ENCODE assay signal across 9 cellular contexts in genomic region chr4:1623821-1624518, GRCh38.
"Had no signal": no experiment of that assay in that cellular context is flagged by ENCODE, and none has a peak within 500 bp of the region (broad histone marks: within the 10 kb centered on the region; RNA-seq: fewer than 3 reads in every experiment).

No MANE protein-coding gene starts in this region.

- H3K9ac ChIP-seq: GM23248, KMS-11 had no signal

- H3K27ac Mint-ChIP-seq: H9, IgD-negative memory B cell had no signal

- H3K27me3 Mint-ChIP-seq: IgD-negative memory B cell had no signal

- DNase-seq: GM23248, GOT3, H9, Karpas-422, KBM-7 had no signal

- H3K4me1 Mint-ChIP-seq: H9, IgD-negative memory B cell had no signal

- H3K27ac ChIP-seq: GM23248, HL-60, KMS-11 had no signal

- H3K4me3 ChIP-seq: GM23248 had no signal

- H3K36me3 Mint-ChIP-seq: IgD-negative memory B cell had no signal

- ATAC-seq: HepG2 had no signal

- H3K4me2 ChIP-seq: KMS-11 had no signal

- H2AFZ ChIP-seq: GM23248 had no signal

- H3K4me3 Mint-ChIP-seq: H9, IgD-negative memory B cell had no signal
